Comparison of ENCODE assay signal across 1 cellular context in the genomic region with DNA sequence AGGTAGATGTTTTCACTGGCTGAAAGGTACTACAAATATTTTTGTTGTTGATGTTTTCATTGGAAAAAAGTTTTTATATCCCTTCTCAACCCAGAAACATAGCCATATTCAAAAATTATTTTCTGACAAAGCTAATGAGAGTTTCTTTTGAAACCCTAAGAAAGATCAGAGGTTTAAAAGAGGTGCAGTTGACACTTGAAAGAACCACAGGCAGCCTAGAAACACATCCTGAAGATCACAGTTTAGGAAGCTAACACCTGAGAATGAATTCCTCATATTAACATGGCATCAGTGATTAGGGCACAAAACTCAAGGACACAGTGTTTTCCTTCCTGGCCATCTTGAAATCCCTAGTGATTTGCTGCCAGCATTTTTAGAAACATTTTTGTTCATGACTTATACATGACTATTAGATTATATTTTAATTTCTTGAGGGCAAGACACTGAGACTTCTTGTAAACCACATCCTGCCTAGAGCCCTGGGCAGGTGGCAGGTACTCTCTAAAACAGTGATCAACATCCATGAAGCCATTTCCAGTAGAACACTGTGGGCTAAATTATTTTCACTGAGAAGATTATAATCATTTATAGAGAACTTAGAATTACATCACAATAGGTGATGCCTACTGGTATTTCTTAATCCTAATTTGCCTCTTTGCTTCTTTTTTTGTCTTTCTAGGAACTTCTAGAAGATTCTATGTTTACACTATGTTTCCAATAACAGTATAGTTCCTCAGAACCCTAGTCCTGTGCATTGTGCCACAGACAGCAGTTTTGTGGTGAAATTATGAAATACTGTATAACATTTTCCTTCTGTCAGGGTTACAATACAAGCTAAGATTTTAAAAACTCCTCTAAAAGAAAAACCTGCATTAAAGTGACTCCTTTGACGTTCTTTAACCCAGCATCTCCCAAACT.
TF ChIP-seq lines count a peak whose summit lies in the region.

No MANE protein-coding gene starts in this region.

TF ChIP-seq in HepG2, 621 proteins besides CTCF, POLR2A, EP300 and RAD21 (continued from another document):
- TF ChIP-seq, protein P1, sequence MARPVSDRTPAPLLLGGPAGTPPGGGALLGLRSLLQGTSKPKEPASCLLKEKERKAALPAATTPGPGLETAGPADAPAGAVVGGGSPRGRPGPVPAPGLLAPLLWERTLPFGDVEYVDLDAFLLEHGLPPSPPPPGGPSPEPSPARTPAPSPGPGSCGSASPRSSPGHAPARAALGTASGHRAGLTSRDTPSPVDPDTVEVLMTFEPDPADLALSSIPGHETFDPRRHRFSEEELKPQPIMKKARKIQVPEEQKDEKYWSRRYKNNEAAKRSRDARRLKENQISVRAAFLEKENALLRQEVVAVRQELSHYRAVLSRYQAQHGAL (CRISPR knock-in tag; IDR thresholded peaks at IDR 0.05; ENCODE audit: not compliant biosample characterization) = no peak
- TF ChIP-seq ZKSCAN1 (IDR thresholded peaks at IDR 0.05; ENCODE audit: low read length) = no peak
- TF ChIP-seq, protein P2, sequence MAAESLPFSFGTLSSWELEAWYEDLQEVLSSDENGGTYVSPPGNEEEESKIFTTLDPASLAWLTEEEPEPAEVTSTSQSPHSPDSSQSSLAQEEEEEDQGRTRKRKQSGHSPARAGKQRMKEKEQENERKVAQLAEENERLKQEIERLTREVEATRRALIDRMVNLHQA (CRISPR knock-in tag; IDR thresholded peaks at IDR 0.05) = no peak
- TF ChIP-seq, protein P3, sequence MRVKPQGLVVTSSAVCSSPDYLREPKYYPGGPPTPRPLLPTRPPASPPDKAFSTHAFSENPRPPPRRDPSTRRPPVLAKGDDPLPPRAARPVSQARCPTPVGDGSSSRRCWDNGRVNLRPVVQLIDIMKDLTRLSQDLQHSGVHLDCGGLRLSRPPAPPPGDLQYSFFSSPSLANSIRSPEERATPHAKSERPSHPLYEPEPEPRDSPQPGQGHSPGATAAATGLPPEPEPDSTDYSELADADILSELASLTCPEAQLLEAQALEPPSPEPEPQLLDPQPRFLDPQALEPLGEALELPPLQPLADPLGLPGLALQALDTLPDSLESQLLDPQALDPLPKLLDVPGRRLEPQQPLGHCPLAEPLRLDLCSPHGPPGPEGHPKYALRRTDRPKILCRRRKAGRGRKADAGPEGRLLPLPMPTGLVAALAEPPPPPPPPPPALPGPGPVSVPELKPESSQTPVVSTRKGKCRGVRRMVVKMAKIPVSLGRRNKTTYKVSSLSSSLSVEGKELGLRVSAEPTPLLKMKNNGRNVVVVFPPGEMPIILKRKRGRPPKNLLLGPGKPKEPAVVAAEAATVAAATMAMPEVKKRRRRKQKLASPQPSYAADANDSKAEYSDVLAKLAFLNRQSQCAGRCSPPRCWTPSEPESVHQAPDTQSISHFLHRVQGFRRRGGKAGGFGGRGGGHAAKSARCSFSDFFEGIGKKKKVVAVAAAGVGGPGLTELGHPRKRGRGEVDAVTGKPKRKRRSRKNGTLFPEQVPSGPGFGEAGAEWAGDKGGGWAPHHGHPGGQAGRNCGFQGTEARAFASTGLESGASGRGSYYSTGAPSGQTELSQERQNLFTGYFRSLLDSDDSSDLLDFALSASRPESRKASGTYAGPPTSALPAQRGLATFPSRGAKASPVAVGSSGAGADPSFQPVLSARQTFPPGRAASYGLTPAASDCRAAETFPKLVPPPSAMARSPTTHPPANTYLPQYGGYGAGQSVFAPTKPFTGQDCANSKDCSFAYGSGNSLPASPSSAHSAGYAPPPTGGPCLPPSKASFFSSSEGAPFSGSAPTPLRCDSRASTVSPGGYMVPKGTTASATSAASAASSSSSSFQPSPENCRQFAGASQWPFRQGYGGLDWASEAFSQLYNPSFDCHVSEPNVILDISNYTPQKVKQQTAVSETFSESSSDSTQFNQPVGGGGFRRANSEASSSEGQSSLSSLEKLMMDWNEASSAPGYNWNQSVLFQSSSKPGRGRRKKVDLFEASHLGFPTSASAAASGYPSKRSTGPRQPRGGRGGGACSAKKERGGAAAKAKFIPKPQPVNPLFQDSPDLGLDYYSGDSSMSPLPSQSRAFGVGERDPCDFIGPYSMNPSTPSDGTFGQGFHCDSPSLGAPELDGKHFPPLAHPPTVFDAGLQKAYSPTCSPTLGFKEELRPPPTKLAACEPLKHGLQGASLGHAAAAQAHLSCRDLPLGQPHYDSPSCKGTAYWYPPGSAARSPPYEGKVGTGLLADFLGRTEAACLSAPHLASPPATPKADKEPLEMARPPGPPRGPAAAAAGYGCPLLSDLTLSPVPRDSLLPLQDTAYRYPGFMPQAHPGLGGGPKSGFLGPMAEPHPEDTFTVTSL (CRISPR knock-in tag; IDR thresholded peaks at IDR 0.05; ENCODE audit: borderline replicate concordance) = no peak
- TF ChIP-seq, protein P4, sequence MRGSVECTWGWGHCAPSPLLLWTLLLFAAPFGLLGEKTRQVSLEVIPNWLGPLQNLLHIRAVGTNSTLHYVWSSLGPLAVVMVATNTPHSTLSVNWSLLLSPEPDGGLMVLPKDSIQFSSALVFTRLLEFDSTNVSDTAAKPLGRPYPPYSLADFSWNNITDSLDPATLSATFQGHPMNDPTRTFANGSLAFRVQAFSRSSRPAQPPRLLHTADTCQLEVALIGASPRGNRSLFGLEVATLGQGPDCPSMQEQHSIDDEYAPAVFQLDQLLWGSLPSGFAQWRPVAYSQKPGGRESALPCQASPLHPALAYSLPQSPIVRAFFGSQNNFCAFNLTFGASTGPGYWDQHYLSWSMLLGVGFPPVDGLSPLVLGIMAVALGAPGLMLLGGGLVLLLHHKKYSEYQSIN (CRISPR knock-in tag; IDR thresholded peaks at IDR 0.05; ENCODE audit: borderline replicate concordance) = no peak
